ENCODE assay signal across 27 cellular contexts in genomic region chr5:128591598-128592455, GRCh38. TPM values are rescaled to one million over a fixed set of nuclear protein-coding genes. Genes with fewer than 3 reads are reported as not detected.
"Had no signal": no experiment of that assay in that cellular context is flagged by ENCODE, and none has a peak within 500 bp of the region (broad histone marks: within the 10 kb centered on the region; RNA-seq: fewer than 3 reads in every experiment).

No MANE protein-coding gene starts in this region.

- H3K9ac ChIP-seq: neural progenitor cell had no signal

- H3K36me3 ChIP-seq: brain microvascular endothelial cell, esophagus muscularis mucosa, left lung, lower lobe of right lung, neural progenitor cell, right atrium auricular region, stomach, thyroid gland, upper lobe of left lung had no signal

- H3K9me3 ChIP-seq: esophagus muscularis mucosa, left lung, lower lobe of right lung, right atrium auricular region, stomach, thyroid gland, upper lobe of left lung had no signal

- H3K4me1 ChIP-seq: esophagus muscularis mucosa, left lung, lower lobe of right lung, right atrium auricular region, thyroid gland, upper lobe of left lung had no signal

- H3K4me2 ChIP-seq: neural progenitor cell had no signal

- H2AFZ ChIP-seq: neural progenitor cell had no signal

- DNase-seq: activated CD4-positive, alpha-beta memory T cell treated with anti-CD3 and anti-CD28 coated beads for 36 hours; activated CD4-positive, alpha-beta T cell treated with anti-CD3 and anti-CD28 coated beads, Interleukin-2, amount 10 ng/mL, durations not matched to agents 24 days and 14 days; activated CD4-positive, CD25-positive, alpha-beta regulatory T cell treated with anti-CD3 and anti-CD28 coated beads, Interleukin-2, amount 50 U/mL, for 72 hours; activated CD8-positive, alpha-beta memory T cell treated with anti-CD3 and anti-CD28 coated beads, Interleukin-2, amount 50 U/mL, for 4 hours; activated effector memory CD4-positive, alpha-beta T cell treated with anti-CD3 and anti-CD28 coated beads, Interleukin-2, amount 50 U/mL, for 16 hours; activated naive CD4-positive, alpha-beta T cell treated with anti-CD3 and anti-CD28 coated beads for 36 hours; activated naive CD8-positive, alpha-beta T cell treated with anti-CD3 and anti-CD28 coated beads, Interleukin-2, amount 10 ng/mL, durations not matched to agents 7 days and 5 days; activated T-cell treated with anti-CD3 and anti-CD28 coated beads, Interleukin-2, amount 50 U/mL, for 1 hour; amniotic stem cell; brain microvascular endothelial cell; cortex of kidney; left lung; lower lobe of right lung; mesenchymal stem cell; naive thymus-derived CD8-positive, alpha-beta T cell; stimulated activated CD4-positive, alpha-beta T cell treated with anti-CD3 and anti-CD28 coated beads, Interleukin-15, amount 100 ng/mL, for 24 hours; stimulated activated CD4-positive, alpha-beta T cell treated with anti-CD3 and anti-CD28 coated beads, Interleukin-2, amount 100 ng/mL, for 24 hours; stimulated activated naive B cell treated with anti-CD40 and anti-IgM and Interleukin-4, amounts not matched to agents 10 μg/mL and 1 μg/mL and 100 μg/mL, for 72 hours; stomach; T1000; thyroid gland; upper lobe of left lung had no signal

- H3K27me3 ChIP-seq: brain microvascular endothelial cell, esophagus muscularis mucosa, left lung, neural progenitor cell, right atrium auricular region, stomach, thyroid gland, upper lobe of left lung had no signal

- H3K27ac ChIP-seq: brain microvascular endothelial cell, esophagus muscularis mucosa, left lung, lower lobe of right lung, neural progenitor cell, right atrium auricular region, stomach, thyroid gland, upper lobe of left lung had no signal

- ATAC-seq: left lung; lower lobe of right lung; naive thymus-derived CD8-positive, alpha-beta T cell; stimulated activated naive B cell treated with anti-CD40 and anti-IgM and Interleukin-4, amounts not matched to agents 10 μg/mL and 1 μg/mL and 100 μg/mL, for 72 hours had no signal

- H3K4me3 ChIP-seq: esophagus muscularis mucosa, left lung, lower lobe of right lung, neural progenitor cell, right atrium auricular region, stomach, thyroid gland, upper lobe of left lung had no signal

RNA-seq across cellular contexts. Expression of gene FBN2, which starts 53.8 kb away (rescaled TPM):
- total RNA-seq: activated CD4-positive, alpha-beta memory T cell treated with anti-CD3 and anti-CD28 coated beads for 36 hours; activated CD4-positive, alpha-beta T cell treated with anti-CD3 and anti-CD28 coated beads, Interleukin-2, amount 10 ng/mL, durations not matched to agents 24 days and 14 days; activated CD8-positive, alpha-beta memory T cell treated with anti-CD3 and anti-CD28 coated beads for 36 hours; activated naive CD4-positive, alpha-beta T cell treated with anti-CD3 and anti-CD28 coated beads for 36 hours; activated T-helper 1 cell treated with anti-CD3 and anti-CD28 coated beads, Interleukin-12 subunit alpha, Interleukin-12 subunit beta, Interleukin-2, Interleukin-4 antibody, amounts not matched to agents 30 ng/mL and 10 ng/mL and 1 ng/mL, durations not matched to agents 14 hours and 24 hours and 36 hours had no signal
